25 cellular contexts compared by ENCODE assay signal in genomic region chr16:4870138-4870671, GRCh38. TPM values are rescaled to one million over a fixed set of nuclear protein-coding genes. Genes with fewer than 3 reads are reported as not detected.
A peak's percentile ranks its signal among the peaks of the same experiment; 100 is the strongest.
DNase-seq lines count a peak whose midpoint lies in the region; ATAC-seq, FAIRE-seq and TF ChIP-seq lines count a peak whose summit lies in the region.
"Had no signal": no experiment of that assay in that cellular context is flagged by ENCODE, and none has a peak within 500 bp of the region (broad histone marks: within the 10 kb centered on the region; RNA-seq: fewer than 3 reads in every experiment).

No MANE protein-coding gene starts in this region.

- H3K23ac ChIP-seq in H1 (ENCODE audit: insufficient read length) = no peak overlapping the region

- TF ChIP-seq CTCF in H1 (IDR thresholded peaks at IDR 0.05; ENCODE audit: control extremely low read depth in 1 of 3, insufficient read depth in 1 of 3, low read depth in 1 of 3, low read length in 3 of 3) (no peak), neutrophil (IDR thresholded peaks at IDR 0.05) (no peak), upper lobe of left lung (IDR thresholded peaks at IDR 0.05) (no peak)

- H2AK5ac ChIP-seq in H1 (ENCODE audit: low read depth, low read length) = no peak overlapping the region

- H3K27me3 ChIP-seq in H1 (replicated peaks in 1 of 4; ENCODE audit: control insufficient read depth in 3 of 4, extremely low read depth in 1 of 4, insufficient read depth in 3 of 4, low read length in 3 of 4) (no peaks in the 10 kb centered on the region), neutrophil (no peaks in the 10 kb centered on the region), upper lobe of left lung (no peaks in the 10 kb centered on the region)
- H3K27me3 ChIP-seq: foreskin keratinocyte, ovary, transverse colon had no signal

- no peak overlapping the region for H3K14ac ChIP-seq in H1 (ENCODE audit: insufficient read length)

- no peaks in the 10 kb centered on the region for H3K27me3 Mint-ChIP-seq in activated T-cell treated with anti-CD3 and anti-CD28 coated beads, Interleukin-2, amount 50 U/mL, for 24 hours
- H3K27me3 Mint-ChIP-seq: natural killer cell treated with Interleukin-12 subunit alpha and Interleukin-12 subunit beta and Interleukin-15 and Interleukin-18, amount 100 ng/mL, for 72 hours; stimulated activated naive CD8-positive, alpha-beta T cell treated with anti-CD3 and anti-CD28 coated beads, Interleukin-15, amount 100 ng/mL, for 72 hours had no signal

- H4K8ac ChIP-seq in H1 (ENCODE audit: extremely low read depth, insufficient read depth, low read length) = no peak overlapping the region

- H3K36me3 ChIP-seq in H1 (ENCODE audit: control insufficient read depth in 2 of 4, insufficient read depth in 4 of 4, low read length in 3 of 4) = peaks cover 24 to 55% (median 46%) of the 10 kb centered on the region in 4 experiments
- peaks cover 87% of the 10 kb centered on the region for H3K36me3 ChIP-seq in neutrophil
- H3K36me3 ChIP-seq in upper lobe of left lung = peaks cover 11 to 72% (median 61%) of the 10 kb centered on the region in 4 donors
- H3K36me3 ChIP-seq: ovary had no signal

- TF ChIP-seq POLR2A in H1 (IDR thresholded peaks at IDR 0.05; ENCODE audit: control extremely low read depth in 1 of 2, low read depth in 2 of 2, low read length in 2 of 2) = no peak
- no peak for TF ChIP-seq POLR2A in upper lobe of left lung (IDR thresholded peaks at IDR 0.05)

- WGBS in H1 (ENCODE audit: extremely low coverage in 1 of 2, insufficient coverage in 1 of 2, insufficient read length in 1 of 2, insufficient replicate concordance in 2 of 2, low coverage in 1 of 2, low lambda C conversion rate in 2 of 2, missing lambda C conversion rate in 1 of 2), 2 experiments = 95% methylated on average over 21 of the region's 21 CpGs; no CpG with 5 or more reads in 1 of the 2 experiments
- WGBS in upper lobe of left lung, 2 donors = 77 to 79% methylated on average over 15 to 21 of the region's 21 CpGs

- H3K4me3 Mint-ChIP-seq in activated T-cell treated with anti-CD3 and anti-CD28 coated beads, Interleukin-2, amount 50 U/mL, for 24 hours = no peak overlapping the region
- H3K4me3 Mint-ChIP-seq: CD8-positive, alpha-beta memory T cell; natural killer cell treated with Interleukin-12 subunit alpha and Interleukin-12 subunit beta and Interleukin-15 and Interleukin-18, amount 100 ng/mL, for 72 hours; stimulated activated naive CD8-positive, alpha-beta T cell treated with anti-CD3 and anti-CD28 coated beads, Interleukin-15, amount 100 ng/mL, for 72 hours had no signal

- no peak overlapping the region for H2BK120ac ChIP-seq in H1 (replicated peaks; ENCODE audit: low read depth, low read length)

- H3K23me2 ChIP-seq in H1 (ENCODE audit: low read depth, low read length) = no peaks in the 10 kb centered on the region

- no peaks in the 10 kb centered on the region for H3K9me3 Mint-ChIP-seq in activated T-cell treated with anti-CD3 and anti-CD28 coated beads, Interleukin-2, amount 50 U/mL, for 24 hours
- H3K9me3 Mint-ChIP-seq: activated T-helper 2 cell treated with anti-CD3 and anti-CD28 coated beads, Interferon-gamma antibody, Interleukin-2, Interleukin-4, amounts not matched to agents 10 μg/mL and 5 μg/mL and 100 μg/mL, durations not matched to agents 14 hours and 24 hours and 36 hours; CD8-positive, alpha-beta memory T cell; natural killer cell treated with Interleukin-12 subunit alpha and Interleukin-12 subunit beta and Interleukin-15 and Interleukin-18, amount 100 ng/mL, for 72 hours; stimulated activated naive CD8-positive, alpha-beta T cell treated with anti-CD3 and anti-CD28 coated beads, Interleukin-15, amount 100 ng/mL, for 72 hours had no signal

- H3K79me1 ChIP-seq in H1 (ENCODE audit: low read depth, low read length) = peaks cover 8% of the 10 kb centered on the region; the same call in 1 of the 2 replicates

- in situ Hi-C loops in ACHN (cut with HindIII; ENCODE audit: low pct_ligation_motif_present, low pct_unique_long_range_greater_than_20kb, low sequenced_read_pairs) = no loop called here

- no peak overlapping the region for H3K18ac ChIP-seq in H1 (ENCODE audit: extremely low read depth, low read length)

- no peak for TF ChIP-seq EP300 in H1 (IDR thresholded peaks at IDR 0.05; ENCODE audit: borderline replicate concordance in 1 of 2, low read depth in 2 of 2, low read length in 2 of 2)
- no peak for TF ChIP-seq EP300 in upper lobe of left lung (IDR thresholded peaks at IDR 0.05)

- TF ChIP-seq RAD21 in H1 (IDR thresholded peaks at IDR 0.05 in 1 of 2, conservative IDR thresholded peaks at IDR 0.05 in 1 of 2; ENCODE audit: low read depth in 2 of 2, low read length in 2 of 2) = no peak

- H3K4me1 Mint-ChIP-seq in activated T-cell treated with anti-CD3 and anti-CD28 coated beads, Interleukin-2, amount 50 U/mL, for 24 hours (ENCODE audit: low read depth) = peaks cover 7% of the 10 kb centered on the region

- no peak overlapping the region for H3K9ac ChIP-seq in H1 (replicated peaks in 1 of 4; ENCODE audit: extremely low read depth in 1 of 4, low read depth in 3 of 4, low read length in 3 of 4)

- H3K27ac Mint-ChIP-seq in activated T-cell treated with anti-CD3 and anti-CD28 coated beads, Interleukin-2, amount 50 U/mL, for 24 hours = peak overlapping the region; percentile 22
- H3K27ac Mint-ChIP-seq: activated T-helper 2 cell treated with anti-CD3 and anti-CD28 coated beads, Interferon-gamma antibody, Interleukin-2, Interleukin-4, amounts not matched to agents 10 μg/mL and 5 μg/mL and 100 μg/mL, durations not matched to agents 14 hours and 24 hours and 36 hours; natural killer cell treated with Interleukin-12 subunit alpha and Interleukin-12 subunit beta and Interleukin-15 and Interleukin-18, amount 100 ng/mL, for 72 hours had no signal

- ATAC-seq in upper lobe of left lung (ENCODE audit: low FRiP score in 2 of 2) (peak; percentile 30 to 72), HG03097 (IDR thresholded peaks at IDR 0.05; ENCODE audit: low FRiP score, unreplicated experiment) (no peak)
- ATAC-seq: natural killer cell treated with Interleukin-12 subunit alpha and Interleukin-12 subunit beta and Interleukin-15 and Interleukin-18, amount 100 ng/mL, for 72 hours; SK-N-SH treated with all-trans-retinoic acid at 6 μM for 48 hours; stimulated activated naive CD8-positive, alpha-beta T cell treated with anti-CD3 and anti-CD28 coated beads, Interleukin-15, amount 100 ng/mL, for 72 hours had no signal

- H3K56ac ChIP-seq in H1 (replicated peaks; ENCODE audit: insufficient read length, low read depth, low read length) = no peak overlapping the region

- no peak overlapping the region for H2BK15ac ChIP-seq in H1 (ENCODE audit: low read length)

- H3K36me3 Mint-ChIP-seq in activated T-cell treated with anti-CD3 and anti-CD28 coated beads, Interleukin-2, amount 50 U/mL, for 24 hours (ENCODE audit: low read depth) = peaks cover 79% of the 10 kb centered on the region
- H3K36me3 Mint-ChIP-seq: natural killer cell treated with Interleukin-12 subunit alpha and Interleukin-12 subunit beta and Interleukin-15 and Interleukin-18, amount 100 ng/mL, for 72 hours had no signal

- CTCF ChIA-PET in H1 (lab: Charles Lee; ENCODE audit: partially characterized antibody) = interaction anchor here (0.6 to 1.6 kb wide), 3 partner anchors 14 to 86 kb away, joined by 3 to 8 read pairs (median 4); no protein-coding TSS in a partner anchor

- no peak overlapping the region for H4K91ac ChIP-seq in H1 (replicated peaks; ENCODE audit: insufficient read length, low read length)

- no peak overlapping the region for H3K4me2 ChIP-seq in H1 (ENCODE audit: insufficient read depth in 1 of 2, low read depth in 2 of 2, low read length in 2 of 2)

- H4K20me1 ChIP-seq in H1 (replicated peaks in 1 of 2; ENCODE audit: control insufficient read depth in 1 of 2, insufficient read depth in 2 of 2, low read length in 2 of 2) = peaks cover 2 to 9% of the 10 kb centered on the region in 2 experiments

- H2AFZ ChIP-seq in H1 (ENCODE audit: low read length) = no peak overlapping the region

- H2BK5ac ChIP-seq in H1 (ENCODE audit: low read depth, low read length) = peak overlapping the region; percentile 35; the same call in 1 of the 2 replicates

- H3K4me3 ChIP-seq in H1 (ENCODE audit: extremely low read depth in 1 of 4, insufficient read depth in 2 of 4, low read depth in 3 of 4, low read length in 4 of 4) (no peak overlapping the region), neutrophil (ENCODE audit: low read depth in 1 of 2, low read length in 1 of 2) (no peak overlapping the region), upper lobe of left lung (no peak overlapping the region)
- H3K4me3 ChIP-seq: HAP-1, left ventricle myocardium inferior, ovary, transverse colon had no signal

- H3K27ac ChIP-seq in H1 (ENCODE audit: low read depth, low read length) = no peak overlapping the region
- peak overlapping the region; percentile 81 for H3K27ac ChIP-seq in neutrophil
- peak overlapping the region in 1 of 4 donors; percentile 56 for H3K27ac ChIP-seq in upper lobe of left lung
- H3K27ac ChIP-seq: foreskin keratinocyte, ovary, transverse colon had no signal

- H3K4me1 ChIP-seq in H1 (replicated peaks in 1 of 4; ENCODE audit: control insufficient read depth in 3 of 4, insufficient read depth in 4 of 4, low read length in 3 of 4) (no peaks in the 10 kb centered on the region), neutrophil (ENCODE audit: control insufficient read depth in 1 of 2, insufficient read depth in 1 of 2, low read depth in 1 of 2, low read length in 1 of 2) (peaks cover 44 to 53% of the 10 kb centered on the region in 2 experiments), upper lobe of left lung (peaks cover 0 to 27% (median 21%) of the 10 kb centered on the region in 4 donors)
- H3K4me1 ChIP-seq: foreskin keratinocyte, HAP-1, transverse colon had no signal

- POLR2A ChIA-PET in H1 (lab: Charles Lee; ENCODE audit: partially characterized antibody) = interaction anchor here (1.1 kb wide), 1 partner anchor 9 kb away, joined by 3 read pairs; no protein-coding TSS in a partner anchor

- H3K79me2 ChIP-seq in H1 (ENCODE audit: control insufficient read depth in 1 of 2, insufficient read depth in 2 of 2, low read length in 2 of 2) = peaks cover 4 to 34% of the 10 kb centered on the region in 2 experiments; a peak in 3 of 4 replicates

- H4K5ac ChIP-seq in H1 (ENCODE audit: insufficient read length, low read depth, low read length) = no peak overlapping the region

- FAIRE-seq in H1 (lab: Jason Lieb, UNC) = no peak

- H3K9me3 ChIP-seq in H1 (ENCODE audit: insufficient read depth in 2 of 2, low read depth in 1 of 2, low read length in 1 of 2) (no peaks in the 10 kb centered on the region), neutrophil (no peaks in the 10 kb centered on the region), upper lobe of left lung (no peaks in the 10 kb centered on the region)
- H3K9me3 ChIP-seq: HAP-1, left ventricle myocardium inferior, ovary, transverse colon had no signal

- H2BK12ac ChIP-seq in H1 (ENCODE audit: low read depth, low read length) = no peak overlapping the region

- peak; percentile 23 for DNase-seq in activated T-cell treated with anti-CD3 and anti-CD28 coated beads, Interleukin-2, amount 50 U/mL, for 24 hours
- no peak for DNase-seq in activated T-cell treated with anti-CD3 and anti-CD28 coated beads for 4 hours
- DNase-seq in H1 (ENCODE audit: low read depth in 1 of 2, low spot score in 2 of 2) = no peak
- peak in 1 of 2 donors; percentile 71 for DNase-seq in upper lobe of left lung
- no peak for DNase-seq in ACHN
- DNase-seq in Ammon's horn (ENCODE audit: low spot score) = no peak
- DNase-seq: activated CD4-positive, alpha-beta T cell treated with anti-CD3 and anti-CD28 coated beads for 48 hours; AML-193; CD8-positive, alpha-beta memory T cell; DMS53; hippocampal formation; left ventricle myocardium inferior; NCI-H1048; NCI-H187; ovary; stimulated activated naive CD8-positive, alpha-beta T cell treated with anti-CD3 and anti-CD28 coated beads, Interleukin-15, amount 100 ng/mL, for 72 hours; T-helper 2 cell; transverse colon had no signal

- no peak overlapping the region for H2BK20ac ChIP-seq in H1 (ENCODE audit: low read length)

- H3K4ac ChIP-seq in H1 (replicated peaks; ENCODE audit: insufficient read length, low read depth, low read length) = no peak overlapping the region

RNA-seq across cellular contexts. Expression of gene UBN1, which starts 22.9 kb away (rescaled TPM):
- 37.0 and 37.6 TPM in 2 replicates for total RNA-seq in H1 (2021; fragmentation: NEBNext Ultra II Directional; extraction: Animal tissue kit (Norgen Biotek cat#: 25700))
- polyA plus RNA-seq in H1 (2011; rRNA removed) = 16.2 and 27.4 TPM in 2 replicates
- 22.1 TPM for polyA plus RNA-seq in H1 (2011; cell fraction: cytosol; rRNA removed)
- 40.8 TPM for polyA plus RNA-seq in H1 (2011; cell fraction: nucleus; rRNA removed)
- polyA plus RNA-seq in H1 (2012, experiment 1 of 2) = 25.3 to 29.3 TPM (median 27.3 TPM) in 4 replicates
- 11.9 TPM for polyA plus RNA-seq in H1 (2012, experiment 2 of 2)
- polyA plus RNA-seq in H1 (2013, experiment 1 of 2) = 24.0 TPM
- 21.1 TPM for polyA plus RNA-seq in H1 (2013, experiment 2 of 2)
- polyA minus RNA-seq in H1 (2011; rRNA and poly(A)+ RNA removed) = 24.1 and 29.6 TPM in 2 replicates
- 23.7 TPM for polyA minus RNA-seq in H1 (2011; cell fraction: cytosol; rRNA and poly(A)+ RNA removed)
- 34.8 TPM for polyA minus RNA-seq in H1 (2011; cell fraction: nucleus; rRNA and poly(A)+ RNA removed)
- total RNA-seq in upper lobe of left lung = 10 to 100 TPM; 35.7 to 49.2 (median 38.8) TPM

RNA-seq across cellular contexts. Expression of gene GLYR1, which starts 23.1 kb away (rescaled TPM):
- total RNA-seq in H1 (2021; fragmentation: NEBNext Ultra II Directional; extraction: Animal tissue kit (Norgen Biotek cat#: 25700)) = 115 and 120 TPM in 2 replicates
- polyA plus RNA-seq in H1 (2011; rRNA removed) = 50.2 and 60.2 TPM in 2 replicates
- 60.9 TPM for polyA plus RNA-seq in H1 (2011; cell fraction: cytosol; rRNA removed)
- polyA plus RNA-seq in H1 (2011; cell fraction: nucleus; rRNA removed) = 68.7 TPM
- polyA plus RNA-seq in H1 (2012, experiment 1 of 2) = 73.6 to 91.0 TPM (median 77.9 TPM) in 4 replicates
- 34.4 TPM for polyA plus RNA-seq in H1 (2012, experiment 2 of 2)
- 65.9 TPM for polyA plus RNA-seq in H1 (2013, experiment 1 of 2)
- polyA plus RNA-seq in H1 (2013, experiment 2 of 2) = 60.5 TPM
- 41.3 and 50.3 TPM in 2 replicates for polyA minus RNA-seq in H1 (2011; rRNA and poly(A)+ RNA removed)
- polyA minus RNA-seq in H1 (2011; cell fraction: cytosol; rRNA and poly(A)+ RNA removed) = 28.1 TPM
- 30.4 TPM for polyA minus RNA-seq in H1 (2011; cell fraction: nucleus; rRNA and poly(A)+ RNA removed)
- total RNA-seq in upper lobe of left lung = 100 to 1,000 TPM in 1 of 6 donors, 10 to 100 TPM in 5; 67.8 to 110 (median 90.6) TPM
